13 cellular contexts compared by ENCODE assay signal in genomic region chr9:81395301-81396054, GRCh38.
A peak's percentile ranks its signal among the peaks of the same experiment; 100 is the strongest.
DNase-seq lines count a peak whose midpoint lies in the region; ATAC-seq and TF ChIP-seq lines count a peak whose summit lies in the region.
"Had no signal": no experiment of that assay in that cellular context is flagged by ENCODE, and none has a peak within 500 bp of the region (broad histone marks: within the 10 kb centered on the region; RNA-seq: fewer than 3 reads in every experiment).

No MANE protein-coding gene starts in this region.

- 68 to 76% (median 72%) methylated on average over 5 of the region's 5 CpGs for whole genome bisulfite sequencing in heart left ventricle, 4 donors
- WGBS in aorta, 2 donors, result 89 to 91% methylated on average over 5 of the region's 5 CpGs

- ATAC-seq in heart left ventricle (peak; percentile 29 to 68 (median 42)), left cardiac atrium (no peak), aorta (ENCODE audit: low FRiP score) (peak; percentile 52), upper lobe of right lung (no peak), HG02678 (IDR thresholded peaks at IDR 0.05; ENCODE audit: unreplicated experiment) (no peak)
- ATAC-seq: stimulated activated naive CD8-positive, alpha-beta T cell treated with anti-CD3 and anti-CD28 coated beads, Interleukin-15, Interleukin-2, amounts not matched to agents 100 U/mL and 50 U/mL, for 24 hours had no signal

- H3K9me3 ChIP-seq in heart left ventricle (no peaks in the 10 kb centered on the region), mucosa of rectum (ENCODE audit: control insufficient read depth in 2 of 2, low read length in 2 of 2) (no peaks in the 10 kb centered on the region), aorta (ENCODE audit: control insufficient read depth, low read length) (no peaks in the 10 kb centered on the region), upper lobe of right lung (no peaks in the 10 kb centered on the region), colonic mucosa (no peaks in the 10 kb centered on the region)

- DNase-seq in heart left ventricle (no peak), left cardiac atrium (no peak), aorta (no peak), upper lobe of right lung (no peak), colonic mucosa (no peak)
- DNase-seq: KG1; NCI-H1417 treated with DMSO at 0.1 percent for 48 hours; stimulated activated CD4-positive, alpha-beta T cell treated with anti-CD3 and anti-CD28 coated beads, Interleukin-12 subunit alpha, Interleukin-12 subunit beta, amount 100 ng/mL, for 4 hours; stimulated activated naive CD8-positive, alpha-beta T cell treated with anti-CD3 and anti-CD28 coated beads, Interleukin-15, Interleukin-2, amounts not matched to agents 100 U/mL and 50 U/mL, for 24 hours had no signal

- no peaks in the 10 kb centered on the region for H3K36me3 ChIP-seq in heart left ventricle
- no peaks in the 10 kb centered on the region for H3K36me3 ChIP-seq in mucosa of rectum (ENCODE audit: control insufficient read depth in 2 of 2, insufficient read depth in 2 of 2, low read length in 2 of 2)
- H3K36me3 ChIP-seq in aorta (ENCODE audit: control insufficient read depth in 1 of 2, insufficient read depth in 2 of 2, low read length in 1 of 2), result no peaks in the 10 kb centered on the region
- no peaks in the 10 kb centered on the region for H3K36me3 ChIP-seq in upper lobe of right lung
- no peaks in the 10 kb centered on the region for H3K36me3 ChIP-seq in colonic mucosa

- peak overlapping the region in 3 of 5 experiments; percentile 39 to 53 (median 49) for H3K4me3 Mint-ChIP-seq in brain

- H3K4me3 ChIP-seq in heart left ventricle, result no peak overlapping the region
- no peak overlapping the region for H3K4me3 ChIP-seq in mucosa of rectum (ENCODE audit: low read length in 2 of 2)
- H3K4me3 ChIP-seq in aorta (ENCODE audit: low read length in 2 of 2), result no peak overlapping the region
- H3K4me3 ChIP-seq in upper lobe of right lung, result no peak overlapping the region
- no peak overlapping the region for H3K4me3 ChIP-seq in colonic mucosa

- intact Hi-C loops in heart left ventricle (cut with DNase I) (no loop called here), left cardiac atrium (cut with DNase I) (no loop called here), aorta (cut with DNase I) (no loop called here), upper lobe of right lung (cut with DNase I) (no loop called here), colonic mucosa (cut with DNase I) (no loop called here)

- peak overlapping the region in 6 of 12 donors; percentile 13 to 77 (median 24) for H3K27ac ChIP-seq in heart left ventricle
- H3K27ac ChIP-seq in mucosa of rectum (ENCODE audit: low read depth in 2 of 2, low read length in 2 of 2), result peak overlapping the region; percentile 16 to 28
- no peak overlapping the region for H3K27ac ChIP-seq in aorta (ENCODE audit: low read depth in 1 of 2, low read length in 2 of 2)
- no peak overlapping the region for H3K27ac ChIP-seq in upper lobe of right lung
- H3K27ac ChIP-seq in colonic mucosa, result no peak overlapping the region

- H3K36me3 Mint-ChIP-seq in brain, result peaks cover 4% of the 10 kb centered on the region

- peaks cover 48% of the 10 kb centered on the region for H3K4me1 Mint-ChIP-seq in brain

- no peaks in the 10 kb centered on the region for H3K27me3 Mint-ChIP-seq in brain

- H3K27me3 ChIP-seq in heart left ventricle (no peaks in the 10 kb centered on the region), mucosa of rectum (ENCODE audit: control insufficient read depth in 2 of 2, insufficient read depth in 2 of 2, low read length in 2 of 2) (peaks cover 0 to 2% of the 10 kb centered on the region in 2 donors), aorta (ENCODE audit: control insufficient read depth in 1 of 2, insufficient read depth in 2 of 2, low read length in 1 of 2) (no peaks in the 10 kb centered on the region), upper lobe of right lung (no peaks in the 10 kb centered on the region), colonic mucosa (no peaks in the 10 kb centered on the region)

- TF ChIP-seq POLR2A in heart left ventricle (IDR thresholded peaks at IDR 0.05), result no peak

- H3K9ac ChIP-seq in mucosa of rectum (ENCODE audit: low read depth in 1 of 2, low read length in 2 of 2), result no peak overlapping the region
- H3K9ac ChIP-seq in colonic mucosa (ENCODE audit: low read depth in 2 of 2, low read length in 2 of 2), result no peak overlapping the region

- H3K4me1 ChIP-seq in heart left ventricle (peaks cover 0 to 24% (median 1%) of the 10 kb centered on the region in 12 donors), mucosa of rectum (ENCODE audit: control insufficient read depth in 2 of 2, insufficient read depth in 2 of 2, low read length in 2 of 2) (no peaks in the 10 kb centered on the region), aorta (ENCODE audit: control insufficient read depth in 1 of 2, insufficient read depth in 2 of 2, low read length in 2 of 2) (no peaks in the 10 kb centered on the region), upper lobe of right lung (no peaks in the 10 kb centered on the region), colonic mucosa (no peaks in the 10 kb centered on the region)

- TF ChIP-seq CTCF in heart left ventricle (IDR thresholded peaks at IDR 0.05), result no peak
- no peak for TF ChIP-seq CTCF in brain (conservative IDR thresholded peaks at IDR 0.05)
- TF ChIP-seq CTCF in upper lobe of right lung (IDR thresholded peaks at IDR 0.05), result no peak
- TF ChIP-seq CTCF in colonic mucosa (IDR thresholded peaks at IDR 0.05), result no peak

- H3K9me3 Mint-ChIP-seq in brain, result peaks cover 0 to 15% (median 0%) of the 10 kb centered on the region in 5 experiments

- H3K27ac Mint-ChIP-seq in brain, result peak overlapping the region; percentile 26 to 78 (median 72)
- H3K27ac Mint-ChIP-seq: activated T-helper 2 cell treated with anti-CD3 and anti-CD28 coated beads, Interferon-gamma antibody, Interleukin-2, Interleukin-4, amounts not matched to agents 10 μg/mL and 5 μg/mL and 100 μg/mL, durations not matched to agents 14 hours and 24 hours and 36 hours had no signal

Comparison
In these comparisons a context has a peak if more than half of its experiments do, and no peak if none do; other contexts are left out.
1. ATAC-seq: peak in heart left ventricle (4 of 4) and aorta (single experiment); none in left cardiac atrium (0 of 2), upper lobe of right lung (single experiment) and HG02678 (single experiment).
2. H3K27ac ChIP-seq: peak in mucosa of rectum (2 of 2); none in aorta (0 of 2), upper lobe of right lung (single experiment) and colonic mucosa (single experiment).